Comparison of ENCODE assay signal across 1 cellular context in genomic region chr2:219509780-219510511, GRCh38.
TF ChIP-seq lines count a peak whose summit lies in the region.

No MANE protein-coding gene starts in this region.

TF ChIP-seq in HepG2, 621 proteins besides CTCF, POLR2A, EP300 and RAD21 (continued from another document):
- TF ChIP-seq USF2 (IDR thresholded peaks at IDR 0.05; ENCODE audit: low read depth, low read length) (no peak), USF2 (CRISPR knock-in tag; IDR thresholded peaks at IDR 0.05; ENCODE audit: borderline replicate concordance) (no peak), AGO1 (IDR thresholded peaks at IDR 0.05; ENCODE audit: low read depth, low read length, poor library complexity, severe bottlenecking) (peak; percentile 91), KAT7 (CRISPR knock-in tag; IDR thresholded peaks at IDR 0.05; ENCODE audit: borderline replicate concordance) (no peak), TRAFD1 (CRISPR knock-in tag; IDR thresholded peaks at IDR 0.05; ENCODE audit: borderline replicate concordance) (0 out of 2 replicates have a peak, but pooled peaks have one; percentile 63), PHF5A (CRISPR knock-in tag; IDR thresholded peaks at IDR 0.05; ENCODE audit: low read depth, unreplicated experiment) (peak; percentile 90), ZNF616 (CRISPR knock-in tag; IDR thresholded peaks at IDR 0.05; ENCODE audit: low read depth) (peak; percentile 63; the same call in 1 of the 2 replicates), ZNF296 (CRISPR knock-in tag; conservative IDR thresholded peaks at IDR 0.05) (no peak), ZNF234 (CRISPR knock-in tag; conservative IDR thresholded peaks at IDR 0.05) (no peak), SALL1 (CRISPR knock-in tag; IDR thresholded peaks at IDR 0.05) (peak; percentile 14; the same call in 1 of the 2 replicates), SOX6 (IDR thresholded peaks at IDR 0.05) (no peak), SOX6 (CRISPR knock-in tag; IDR thresholded peaks at IDR 0.05) (0 out of 2 replicates have a peak, but pooled peaks have one; percentile 23), MAZ (IDR thresholded peaks at IDR 0.05; ENCODE audit: borderline replicate concordance, low read depth, low read length) (peak; percentile 53; the same call in 1 of the 2 replicates), MAZ (CRISPR knock-in tag; IDR thresholded peaks at IDR 0.05; ENCODE audit: low read depth) (0 out of 2 replicates have a peak, but pooled peaks have one; percentile 17), ZNF563 (CRISPR knock-in tag; IDR thresholded peaks at IDR 0.05) (peak; percentile 77), JUN (CRISPR knock-in tag; IDR thresholded peaks at IDR 0.05) (no peak), ZGPAT (CRISPR knock-in tag; IDR thresholded peaks at IDR 0.05) (peak; percentile 37; the same call in 1 of the 2 replicates), ZBTB10 (CRISPR knock-in tag; IDR thresholded peaks at IDR 0.05; ENCODE audit: borderline replicate concordance) (peak; percentile 91), HIVEP1 (CRISPR knock-in tag; IDR thresholded peaks at IDR 0.05) (0 out of 2 replicates have a peak, but pooled peaks have one; percentile 29), NCOA1 (CRISPR knock-in tag; IDR thresholded peaks at IDR 0.05) (peak; percentile 45; the same call in 1 of the 2 replicates), ZNF75D (CRISPR knock-in tag; IDR thresholded peaks at IDR 0.05; ENCODE audit: borderline replicate concordance) (no peak), TFE3 (CRISPR knock-in tag; IDR thresholded peaks at IDR 0.05) (0 out of 2 replicates have a peak, but pooled peaks have one; percentile 6), ZNF777 (CRISPR knock-in tag; IDR thresholded peaks at IDR 0.05) (peak; percentile 90), MLX (CRISPR knock-in tag; IDR thresholded peaks at IDR 0.05) (no peak), STAG1 (CRISPR knock-in tag; IDR thresholded peaks at IDR 0.05) (peak; percentile 54), ZNF430 (CRISPR knock-in tag; IDR thresholded peaks at IDR 0.05) (peak; percentile 69; the same call in 1 of the 2 replicates), ZNF687 (CRISPR knock-in tag; IDR thresholded peaks at IDR 0.05) (peak; percentile 70; the same call in 1 of the 2 replicates), FOXM1 (CRISPR knock-in tag; IDR thresholded peaks at IDR 0.05) (no peak), ZXDC (CRISPR knock-in tag; IDR thresholded peaks at IDR 0.05) (peak; percentile 46; the same call in 1 of the 2 replicates), ZNF710 (CRISPR knock-in tag; IDR thresholded peaks at IDR 0.05; ENCODE audit: borderline replicate concordance) (0 out of 2 replicates have a peak, but pooled peaks have one; percentile 45), ZFP36 (IDR thresholded peaks at IDR 0.05; ENCODE audit: borderline replicate concordance, low read depth, low read length, partially characterized antibody) (peak; percentile 15)
